ENCODE assay signal across 24 cellular contexts in the genomic region with DNA sequence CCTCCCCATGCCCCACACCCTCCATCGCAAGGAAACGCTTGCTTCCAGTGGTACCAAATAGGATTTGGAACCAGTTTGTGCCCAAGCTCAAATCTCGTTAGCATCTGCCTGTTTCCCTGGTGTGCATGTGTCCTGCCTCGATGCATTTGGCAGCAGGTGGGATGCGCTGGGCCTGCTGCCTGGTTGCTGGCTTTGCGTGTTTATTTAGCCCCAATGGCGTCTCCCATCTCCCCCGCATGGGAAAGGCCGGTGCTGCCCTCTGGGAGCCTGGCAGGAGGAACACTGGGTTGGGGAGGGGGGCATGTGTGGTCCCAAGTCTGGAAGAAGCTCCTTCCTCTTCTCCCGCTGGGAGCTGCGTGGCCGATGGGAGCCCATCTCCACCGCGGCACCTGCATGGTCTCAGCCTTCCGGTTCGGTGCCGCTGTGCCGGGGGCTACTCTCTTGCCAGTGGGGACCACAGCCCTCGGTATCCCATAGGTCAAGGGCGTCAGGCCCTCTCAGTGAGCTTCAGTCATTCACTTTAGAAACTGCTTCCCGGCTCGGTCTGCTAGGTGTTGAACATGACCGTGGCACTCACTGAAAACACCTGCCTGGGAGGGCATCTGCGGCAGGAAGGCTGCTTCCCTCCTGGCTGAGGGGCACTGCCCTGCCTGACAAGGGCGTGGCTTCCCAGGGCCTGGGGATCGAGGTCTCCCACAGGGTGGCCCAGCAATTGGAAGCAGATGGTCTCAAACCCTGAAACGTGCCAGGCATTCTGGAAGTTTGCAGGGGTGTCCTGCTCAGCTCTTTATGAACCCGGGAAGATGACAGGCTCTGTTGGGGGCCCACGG. TPM values are rescaled to one million over a fixed set of nuclear protein-coding genes. Genes with fewer than 3 reads are reported as not detected.
"Had no signal": no experiment of that assay in that cellular context is flagged by ENCODE, and none has a peak within 500 bp of the region (broad histone marks: within the 10 kb centered on the region; RNA-seq: fewer than 3 reads in every experiment).

No MANE protein-coding gene starts in this region.

- H3K27me3 ChIP-seq: adrenal gland, breast epithelium, vagina had no signal

- H3K4me3 ChIP-seq: adrenal gland, breast epithelium, mucosa of descending colon, stomach, thoracic aorta, vagina had no signal

- H3K36me3 ChIP-seq: adrenal gland, breast epithelium, vagina had no signal

- ATAC-seq: activated naive CD4-positive, alpha-beta T cell treated with anti-CD3 and anti-CD28 coated beads, Interleukin-2, amount 50 U/mL, for 72 hours; mucosa of descending colon; sciatic nerve; stimulated activated memory B cell treated with anti-CD40 and anti-IgM and Interleukin-4, amounts not matched to agents 10 μg/mL and 1 μg/mL and 100 μg/mL, for 72 hours had no signal

- DNase-seq: activated T-cell treated with anti-CD3 and anti-CD28 coated beads, Interleukin-2, amount 50 U/mL, for 1 hour; adrenal gland; cerebellar nuclear complex; effector CD8-positive, alpha-beta T cell; erythroblast; foreskin fibroblast; mesenchymal stem cell; nephron progenitor cell; nucleus accumbens; small intestine; stimulated activated CD4-positive, alpha-beta T cell treated with anti-CD3 and anti-CD28 coated beads, Interleukin-15, amount 100 ng/mL, for 24 hours; stomach had no signal

- H3K4me1 ChIP-seq: adrenal gland, breast epithelium, parathyroid adenoma, stomach, vagina had no signal

- H3K9me3 ChIP-seq: adrenal gland, breast epithelium, mucosa of descending colon, stomach, thoracic aorta, vagina had no signal

- H3K27ac ChIP-seq: adrenal gland, breast epithelium, parathyroid adenoma, stomach, thoracic aorta, vagina had no signal

RNA-seq across cellular contexts. Expression of a gene that starts 11.8 kb away (rescaled TPM):
- total RNA-seq: activated naive CD4-positive, alpha-beta T cell treated with anti-CD3 and anti-CD28 coated beads, Interleukin-2, amount 50 U/mL, for 72 hours; astrocyte; fibroblast of lung; pulmonary artery endothelial cell; stomach; T-helper 2 cell treated with Interferon-gamma antibody and Interleukin-4, amounts not matched to agents 100 ng/mL and 5 ng/mL, for 36 hours; thoracic aorta; vagina had no signal

RNA-seq across cellular contexts. Expression of a gene that starts 28.8 kb away (rescaled TPM):
- total RNA-seq: activated naive CD4-positive, alpha-beta T cell treated with anti-CD3 and anti-CD28 coated beads, Interleukin-2, amount 50 U/mL, for 72 hours; T-helper 2 cell treated with Interferon-gamma antibody and Interleukin-4, amounts not matched to agents 100 ng/mL and 5 ng/mL, for 36 hours had no signal
